ENCODE assay signal across 12 cellular contexts in genomic region chr10:61936770-61937169, GRCh38. TPM values are rescaled to one million over a fixed set of nuclear protein-coding genes. Genes with fewer than 3 reads are reported as not detected.
DNase-seq lines count a peak whose midpoint lies in the region; ATAC-seq, FAIRE-seq and TF ChIP-seq lines count a peak whose summit lies in the region.
"Had no signal": no experiment of that assay in that cellular context is flagged by ENCODE, and none has a peak within 500 bp of the region (broad histone marks: within the 10 kb centered on the region; RNA-seq: fewer than 3 reads in every experiment).

No MANE protein-coding gene starts in this region.

- TF ChIP-seq EP300 in SK-N-SH (IDR thresholded peaks at IDR 0.05; ENCODE audit: borderline replicate concordance in 1 of 2, low read depth in 1 of 2, low read length in 1 of 2) (no peak), HepG2 (IDR thresholded peaks at IDR 0.05; ENCODE audit: low read depth in 2 of 2, low read length in 2 of 2) (no peak), HepG2 (CRISPR knock-in tag; IDR thresholded peaks at IDR 0.05; ENCODE audit: borderline replicate concordance) (no peak)

- peaks cover 3 to 44% of the 10 kb centered on the region in 2 experiments for H3K4me1 ChIP-seq in SK-N-SH (ENCODE audit: control insufficient read depth in 1 of 2, insufficient read depth in 2 of 2, low read depth in 1 of 2, low read length in 1 of 2)
- peaks cover 30% of the 10 kb centered on the region for H3K4me1 ChIP-seq in fibroblast of lung (ENCODE audit: control insufficient read depth, extremely low read depth, insufficient read depth, low read length)
- H3K4me1 ChIP-seq in HepG2 (ENCODE audit: insufficient read depth, low read length): peaks cover 32% of the 10 kb centered on the region

- POLR2A ChIA-PET in SK-N-SH (lab: Yijun Ruan, JAX): no interaction called here
- POLR2A ChIA-PET in HepG2 (lab: Yijun Ruan, JAX): interaction anchor here (1.1 kb wide), 1 partner anchor 34 kb away, joined by 3 read pairs; no protein-coding TSS in a partner anchor

- no peak overlapping the region for H2AFZ ChIP-seq in SK-N-SH (ENCODE audit: low read depth)
- H2AFZ ChIP-seq in fibroblast of lung (ENCODE audit: low read length): no peak overlapping the region
- H2AFZ ChIP-seq in HepG2 (ENCODE audit: low read length): no peak overlapping the region

- WGBS in SK-N-SH (ENCODE audit: low lambda C conversion rate): 68% methylated on average over 3 of the region's 3 CpGs
- WGBS in HepG2 (ENCODE audit: low lambda C conversion rate): 81% methylated on average over 3 of the region's 3 CpGs

- H3K27ac Mint-ChIP-seq in stimulated activated naive B cell treated with anti-CD40 and anti-IgM and Interleukin-4, amounts not matched to agents 10 μg/mL and 1 μg/mL and 100 μg/mL, for 72 hours: peak overlapping the region; percentile 97

- H3K4me3 Mint-ChIP-seq in stimulated activated naive B cell treated with anti-CD40 and anti-IgM and Interleukin-4, amounts not matched to agents 10 μg/mL and 1 μg/mL and 100 μg/mL, for 72 hours: peak overlapping the region; percentile 21 to 33

- no peaks in the 10 kb centered on the region for H3K27me3 Mint-ChIP-seq in stimulated activated naive B cell treated with anti-CD40 and anti-IgM and Interleukin-4, amounts not matched to agents 10 μg/mL and 1 μg/mL and 100 μg/mL, for 72 hours

- CTCF ChIA-PET in SK-N-SH (lab: Yijun Ruan, JAX) (interaction anchor here (1.3 kb wide), 1 partner anchor 102 kb away, joined by 4 read pairs; no protein-coding TSS in a partner anchor), HepG2 (lab: Yijun Ruan, JAX; ENCODE audit: low intra/inter-chr PET ratio, low total read pairs) (no interaction called here)

- H3K4me2 ChIP-seq in SK-N-SH: peak overlapping the region; percentile 69; the same call in 1 of the 2 replicates
- H3K4me2 ChIP-seq in fibroblast of lung (ENCODE audit: extremely low read depth, insufficient read depth, low read length): no peak overlapping the region
- H3K4me2 ChIP-seq in HepG2 (ENCODE audit: low read depth, low read length): no peak overlapping the region

- H3K4me1 Mint-ChIP-seq in stimulated activated naive B cell treated with anti-CD40 and anti-IgM and Interleukin-4, amounts not matched to agents 10 μg/mL and 1 μg/mL and 100 μg/mL, for 72 hours: peaks cover 45 to 78% of the 10 kb centered on the region in 2 donors

- H3F3A ChIP-seq in SK-N-SH (replicated peaks; ENCODE audit: insufficient read depth): peaks cover 37% of the 10 kb centered on the region

- no peaks in the 10 kb centered on the region for H3K9me3 Mint-ChIP-seq in stimulated activated naive B cell treated with anti-CD40 and anti-IgM and Interleukin-4, amounts not matched to agents 10 μg/mL and 1 μg/mL and 100 μg/mL, for 72 hours

- H3K36me3 Mint-ChIP-seq in stimulated activated naive B cell treated with anti-CD40 and anti-IgM and Interleukin-4, amounts not matched to agents 10 μg/mL and 1 μg/mL and 100 μg/mL, for 72 hours: peaks cover 55 to 74% of the 10 kb centered on the region in 2 donors

- H3K9ac ChIP-seq in SK-N-SH (no peak overlapping the region), SK-N-MC (ENCODE audit: insufficient read length) (no peak overlapping the region), fibroblast of lung (ENCODE audit: insufficient read depth, low read length) (no peak overlapping the region), HepG2 (ENCODE audit: insufficient read depth, low read depth, low read length) (no peak overlapping the region)

- BruUV-seq in HepG2 (replicated peaks; lab: Mats Ljungman, UMichigan): no TSS peak

- H3K79me2 ChIP-seq in SK-N-SH (ENCODE audit: insufficient read depth) (peaks cover 56% of the 10 kb centered on the region), fibroblast of lung (ENCODE audit: control insufficient read depth, insufficient read depth, low read length) (peaks cover 43% of the 10 kb centered on the region), HepG2 (ENCODE audit: insufficient read depth, low read length) (peaks cover 11% of the 10 kb centered on the region)

- no peak for TF ChIP-seq RAD21 in SK-N-SH (IDR thresholded peaks at IDR 0.05; ENCODE audit: low read length)
- no peak for TF ChIP-seq RAD21 in HepG2 (CRISPR knock-in tag; IDR thresholded peaks at IDR 0.05)

- no peaks in the 10 kb centered on the region for H3K27me3 ChIP-seq in SK-N-SH (ENCODE audit: insufficient read depth)
- no peaks in the 10 kb centered on the region for H3K27me3 ChIP-seq in fibroblast of lung (ENCODE audit: control insufficient read depth, insufficient read depth, low read length)
- no peaks in the 10 kb centered on the region for H3K27me3 ChIP-seq in HepG2 (ENCODE audit: control insufficient read depth in 1 of 2, insufficient read depth in 2 of 2, low read length in 2 of 2)
- H3K27me3 ChIP-seq: breast epithelium had no signal

- peak overlapping the region in 1 of 2 experiments; percentile 97; a peak in 2 of 4 replicates for H3K27ac ChIP-seq in SK-N-SH (ENCODE audit: low read depth in 2 of 2, low read length in 1 of 2)
- peak overlapping the region; percentile 89; the same call in 1 of the 2 replicates for H3K27ac ChIP-seq in SK-N-MC
- H3K27ac ChIP-seq in fibroblast of lung (ENCODE audit: insufficient read depth, low read length): peak overlapping the region; percentile 80
- no peak overlapping the region for H3K27ac ChIP-seq in HepG2 (ENCODE audit: extremely low read length, insufficient read depth, low read length)
- H3K27ac ChIP-seq: HL-60 had no signal

- H4K20me1 ChIP-seq in SK-N-SH (ENCODE audit: insufficient read depth) (no peaks in the 10 kb centered on the region), fibroblast of lung (ENCODE audit: control insufficient read depth, extremely low read depth, insufficient read depth, low read length) (no peaks in the 10 kb centered on the region), HepG2 (ENCODE audit: insufficient read depth, low read length) (no peaks in the 10 kb centered on the region)

- ATAC-seq in SK-N-SH treated with all-trans-retinoic acid at 6 μM for 48 hours (no peak), HepG2 (no peak)
- ATAC-seq in stimulated activated naive B cell treated with anti-CD40 and anti-IgM and Interleukin-4, amounts not matched to agents 10 μg/mL and 1 μg/mL and 100 μg/mL, for 72 hours (replicated peaks): no peak

- no peak for TF ChIP-seq CTCF in SK-N-SH (IDR thresholded peaks at IDR 0.05)
- TF ChIP-seq CTCF in fibroblast of lung (conservative IDR thresholded peaks at IDR 0.05 in 1 of 2, IDR thresholded peaks at IDR 0.05 in 1 of 2; ENCODE audit: low read depth in 1 of 2, low read length in 2 of 2): no peak
- no peak for TF ChIP-seq CTCF in HepG2 (CRISPR knock-in tag; IDR thresholded peaks at IDR 0.05)

- DNase-seq in SK-N-SH (no peak), SK-N-MC (ENCODE audit: low read depth, low spot score) (no peak), fibroblast of lung (ENCODE audit: low read depth in 2 of 2) (no peak), AG08395 (ENCODE audit: low spot score) (no peak), HepG2 (ENCODE audit: low spot score) (no peak), HPDE6-E6E7 (ENCODE audit: extremely low spot score) (no peak)
- DNase-seq in stimulated activated naive B cell treated with anti-CD40 and anti-IgM and Interleukin-4, amounts not matched to agents 10 μg/mL and 1 μg/mL and 100 μg/mL, for 72 hours: no peak
- DNase-seq: 8988T, DMS 273 treated with DMSO at 0.1 percent for 48 hours had no signal

- no peak overlapping the region for H3K4me3 ChIP-seq in SK-N-SH (ENCODE audit: low read depth in 2 of 2, low read length in 1 of 2)
- H3K4me3 ChIP-seq in SK-N-MC: no peak overlapping the region
- H3K4me3 ChIP-seq in fibroblast of lung (replicated peaks in 1 of 4; ENCODE audit: control extremely low read depth in 1 of 4, insufficient read depth in 1 of 4, low read depth in 3 of 4, low read length in 4 of 4): no peak overlapping the region
- H3K4me3 ChIP-seq in HepG2 (replicated peaks in 1 of 3; ENCODE audit: insufficient read depth in 1 of 3, low read depth in 2 of 3, low read length in 3 of 3): no peak overlapping the region
- H3K4me3 ChIP-seq: breast epithelium had no signal

- no peaks in the 10 kb centered on the region for H3K9me3 ChIP-seq in SK-N-SH
- H3K9me3 ChIP-seq in SK-N-MC (ENCODE audit: low read depth, low read length): no peaks in the 10 kb centered on the region
- H3K9me3 ChIP-seq in fibroblast of lung (ENCODE audit: control insufficient read depth, insufficient read depth, low read depth, low read length): no peaks in the 10 kb centered on the region
- no peaks in the 10 kb centered on the region for H3K9me3 ChIP-seq in HepG2 (ENCODE audit: low read length)
- H3K9me3 ChIP-seq: breast epithelium had no signal

- in situ Hi-C loops in HepG2 (cut with HindIII; ENCODE audit: extremely low pct_ligation_motif_present, low pct_unique_long_range_greater_than_20kb): no loop called here

- no peaks in the 10 kb centered on the region for H3K9me2 ChIP-seq in SK-N-SH

- no peak for TF ChIP-seq POLR2A in HepG2 (IDR thresholded peaks at IDR 0.05; ENCODE audit: insufficient read depth in 1 of 2, low read depth in 2 of 2, low read length in 2 of 2)

- intact Hi-C loops in HepG2 (cut with micrococcal nuclease; ENCODE audit: unreplicated experiment): no loop called here

- no peak for FAIRE-seq in HepG2 (lab: Jason Lieb, UNC)

- H3K36me3 ChIP-seq in SK-N-SH (replicated peaks in 1 of 2; ENCODE audit: control insufficient read depth in 1 of 2, insufficient read depth in 2 of 2, low read length in 1 of 2) (peaks cover 18 to 20% of the 10 kb centered on the region in 2 experiments), SK-N-MC (ENCODE audit: insufficient read depth, low read length) (no peaks in the 10 kb centered on the region; the same call in 1 of the 2 replicates), fibroblast of lung (ENCODE audit: control insufficient read depth, insufficient read depth, low read length) (no peaks in the 10 kb centered on the region), HepG2 (replicated peaks in 1 of 2; ENCODE audit: control insufficient read depth in 1 of 2, insufficient read depth in 2 of 2, low read length in 2 of 2) (peaks cover 5 to 21% of the 10 kb centered on the region in 2 experiments)
- H3K36me3 ChIP-seq: breast epithelium had no signal

RNA-seq across cellular contexts. Expression of gene ARID5B, which starts 35.3 kb away (rescaled TPM):
- polyA plus RNA-seq in SK-N-SH (2012; rRNA removed) (10.9 and 18.4 TPM in 2 replicates), fibroblast of lung (111 and 118 TPM in 2 replicates), HepG2 (2011; rRNA removed) (14.5 and 21.1 TPM in 2 replicates)
- 12.7 and 13.2 TPM in 2 replicates for polyA plus RNA-seq in SK-N-SH (2012; cell fraction: cytosol; rRNA removed)
- polyA plus RNA-seq in SK-N-SH (2012; cell fraction: nucleus; rRNA removed): 12.0 and 22.4 TPM in 2 replicates
- total RNA-seq in fibroblast of lung (120 and 145 TPM in 2 replicates), HepG2 (2016; rRNA removed; fragmentation: Illumina TruSeq; extraction: Trizol) (6.2 and 7.9 TPM in 2 replicates)
- 96.1 and 127 TPM in 2 replicates for polyA plus RNA-seq in fibroblast of lung (2012)
- 183 and 197 TPM in 2 replicates for polyA minus RNA-seq in fibroblast of lung (ENCODE audit: low replicate concordance)
- total RNA-seq in HepG2 (2016; cell fraction: cytosol; rRNA removed; fragmentation: Illumina TruSeq; extraction: Trizol; ENCODE audit: low read depth): 0.51 and 1.4 TPM in 2 replicates
- 6.4 and 7.4 TPM in 2 replicates for total RNA-seq in HepG2 (2016; cell fraction: insoluble cytoplasmic fraction; rRNA removed; fragmentation: Illumina TruSeq; extraction: Trizol)
- total RNA-seq in HepG2 (2016; cell fraction: membrane; rRNA removed; fragmentation: Illumina TruSeq; extraction: Trizol): 2.4 and 2.6 TPM in 2 replicates
- 14.1 and 15.4 TPM in 2 replicates for total RNA-seq in HepG2 (2016; cell fraction: nucleus; rRNA removed; fragmentation: Illumina TruSeq; extraction: Trizol)
- 10.9 and 13.9 TPM in 2 replicates for polyA plus RNA-seq in HepG2 (2011; cell fraction: cytosol; rRNA removed)
- 14.6 and 21.9 TPM in 2 replicates for polyA plus RNA-seq in HepG2 (2011; cell fraction: nucleus; rRNA removed)
- 14.5 and 16.7 TPM in 2 replicates for polyA plus RNA-seq in HepG2 (2012)
- polyA plus RNA-seq in HepG2 (2016; cell fraction: cytosol; fragmentation: Illumina TruSeq; extraction: Trizol; ENCODE audit: low read depth): 0.14 and 0.15 TPM in 2 replicates
- polyA plus RNA-seq in HepG2 (2016; cell fraction: insoluble cytoplasmic fraction; fragmentation: Illumina TruSeq; extraction: Trizol; ENCODE audit: low read depth): 4.7 and 5.3 TPM in 2 replicates
- 0.54 and 0.63 TPM in 2 replicates for polyA plus RNA-seq in HepG2 (2016; cell fraction: membrane; fragmentation: Illumina TruSeq; extraction: Trizol; ENCODE audit: low read depth)
- 6.4 and 7.2 TPM in 2 replicates for polyA plus RNA-seq in HepG2 (2016; cell fraction: nucleus; fragmentation: Illumina TruSeq; extraction: Trizol; ENCODE audit: insufficient read depth, low read depth)
- polyA minus RNA-seq in HepG2 (2011; rRNA and poly(A)+ RNA removed; ENCODE audit: low replicate concordance): 50.5 and 55.3 TPM in 2 replicates
- 30.8 and 33.9 TPM in 2 replicates for polyA minus RNA-seq in HepG2 (2011; cell fraction: cytosol; rRNA and poly(A)+ RNA removed)
- 111 and 117 TPM in 2 replicates for polyA minus RNA-seq in HepG2 (2011; cell fraction: nucleus; rRNA and poly(A)+ RNA removed)
